9 cellular contexts compared by ENCODE assay signal in the genomic region with DNA sequence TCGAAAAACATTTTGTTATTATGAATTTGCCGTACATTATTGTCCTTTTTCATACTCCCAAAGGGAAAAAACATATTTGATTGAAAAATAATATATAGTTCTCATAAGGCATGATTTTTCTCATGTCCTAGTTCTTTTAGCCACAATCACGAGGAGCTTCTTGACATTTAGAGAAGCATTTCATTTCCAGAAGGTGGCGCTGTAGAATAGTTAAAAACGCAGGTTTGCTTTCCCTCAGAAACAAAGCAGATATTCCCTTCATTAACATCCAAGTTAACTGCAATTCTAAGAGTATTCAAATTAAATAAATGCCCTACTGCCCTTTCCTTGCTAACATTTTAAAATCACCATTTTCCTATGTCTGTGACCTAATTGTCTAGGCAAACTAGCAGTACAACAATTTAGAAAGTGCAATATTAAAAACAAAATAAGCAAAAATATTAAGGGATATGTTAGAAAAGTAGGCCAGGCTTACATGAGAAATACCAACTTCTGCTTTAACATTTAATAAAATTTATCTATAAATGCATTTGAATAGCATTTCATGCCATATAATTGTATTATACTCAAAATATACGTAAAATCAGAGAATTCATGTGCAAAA. TPM values are rescaled to one million over a fixed set of nuclear protein-coding genes. Genes with fewer than 3 reads are reported as not detected.
A peak's percentile ranks its signal among the peaks of the same experiment; 100 is the strongest.
DNase-seq lines count a peak whose midpoint lies in the region; ATAC-seq and TF ChIP-seq lines count a peak whose summit lies in the region.
"Had no signal": no experiment of that assay in that cellular context is flagged by ENCODE, and none has a peak within 500 bp of the region (broad histone marks: within the 10 kb centered on the region; RNA-seq: fewer than 3 reads in every experiment).

No MANE protein-coding gene starts in this region.

- H3K36me3 Mint-ChIP-seq in mesothelial cell of epicardium: no peaks in the 10 kb centered on the region
- no peaks in the 10 kb centered on the region for H3K36me3 Mint-ChIP-seq in activated naive CD8-positive, alpha-beta T cell treated with anti-CD3 and anti-CD28 coated beads, Interleukin-2, amount 50 U/mL, for 24 hours (ENCODE audit: low read depth)

- H3K4me3 ChIP-seq in choroid plexus epithelial cell (ENCODE audit: low read depth, low read length): no peak overlapping the region
- H3K4me3 ChIP-seq: SJSA1 had no signal

- no peaks in the 10 kb centered on the region for H3K9me3 Mint-ChIP-seq in mesothelial cell of epicardium
- no peaks in the 10 kb centered on the region for H3K9me3 Mint-ChIP-seq in activated naive CD8-positive, alpha-beta T cell treated with anti-CD3 and anti-CD28 coated beads, Interleukin-2, amount 50 U/mL, for 24 hours

- no peaks in the 10 kb centered on the region for H3K27me3 Mint-ChIP-seq in mesothelial cell of epicardium (ENCODE audit: low read depth)
- H3K27me3 Mint-ChIP-seq in activated naive CD8-positive, alpha-beta T cell treated with anti-CD3 and anti-CD28 coated beads, Interleukin-2, amount 50 U/mL, for 24 hours: no peaks in the 10 kb centered on the region

- H3K4me3 Mint-ChIP-seq in mesothelial cell of epicardium: no peak overlapping the region
- H3K4me3 Mint-ChIP-seq in activated naive CD8-positive, alpha-beta T cell treated with anti-CD3 and anti-CD28 coated beads, Interleukin-2, amount 50 U/mL, for 24 hours: no peak overlapping the region

- H3K27ac Mint-ChIP-seq in mesothelial cell of epicardium: no peak overlapping the region
- H3K27ac Mint-ChIP-seq in activated naive CD8-positive, alpha-beta T cell treated with anti-CD3 and anti-CD28 coated beads, Interleukin-2, amount 50 U/mL, for 24 hours: no peak overlapping the region

- peak; percentile 66 for TF ChIP-seq CTCF in choroid plexus epithelial cell (conservative IDR thresholded peaks at IDR 0.05; ENCODE audit: low read depth, low read length)
- TF ChIP-seq CTCF in mesothelial cell of epicardium (IDR thresholded peaks at IDR 0.05; ENCODE audit: unreplicated experiment): peak; percentile 78

- DNase-seq in DMS 273 treated with DMSO at 0.1 percent for 48 hours (lab: John Stamatoyannopoulos, UW): peak; percentile 63
- peak; percentile 61 for DNase-seq in HT-29 (ENCODE audit: low spot score)
- DNase-seq in NCI-H82 treated with DMSO at 0.1 percent for 48 hours (lab: John Stamatoyannopoulos, UW; ENCODE audit: unreplicated experiment): peak; percentile 55
- peak; percentile 87 for DNase-seq in choroid plexus epithelial cell (ENCODE audit: low read depth)
- no peak for DNase-seq in mesothelial cell of epicardium (ENCODE audit: low spot score in 2 of 2, unreplicated experiment in 2 of 2)
- DNase-seq in activated naive CD8-positive, alpha-beta T cell treated with anti-CD3 and anti-CD28 coated beads, Interleukin-2, amount 50 U/mL, for 24 hours: no peak
- DNase-seq in activated T-cell treated with anti-CD3 and anti-CD28 coated beads, Interleukin-2, amount 50 U/mL, for 1 hour: no peak
- no peak for DNase-seq in cerebellar nuclear complex (lab: John Stamatoyannopoulos, UW)

- H3K4me1 Mint-ChIP-seq in mesothelial cell of epicardium: peaks cover 21% of the 10 kb centered on the region
- no peaks in the 10 kb centered on the region for H3K4me1 Mint-ChIP-seq in activated naive CD8-positive, alpha-beta T cell treated with anti-CD3 and anti-CD28 coated beads, Interleukin-2, amount 50 U/mL, for 24 hours

- ATAC-seq in activated naive CD8-positive, alpha-beta T cell treated with anti-CD3 and anti-CD28 coated beads, Interleukin-2, amount 50 U/mL, for 24 hours: no peak

RNA-seq across cellular contexts. Expression of gene PIK3C2G, which starts 10.9 kb away (rescaled TPM):
- total RNA-seq in HT-29 (2014; rRNA removed; shearing (Covaris generic)): not detected in 2 replicates
- 2.6 to 4.1 TPM (median 2.7 TPM) in 3 replicates for total RNA-seq in mesothelial cell of epicardium
- total RNA-seq: SJSA1 had no signal

Comparison
In these comparisons a context has a peak if more than half of its experiments do, and no peak if none do; other contexts are left out.
1. DNase-seq: peak in DMS 273 treated with DMSO at 0.1 percent for 48 hours (single experiment), HT-29 (single experiment), NCI-H82 treated with DMSO at 0.1 percent for 48 hours (single experiment) and choroid plexus epithelial cell (single experiment); none in mesothelial cell of epicardium (0 of 2), activated naive CD8-positive, alpha-beta T cell treated with anti-CD3 and anti-CD28 coated beads, Interleukin-2, amount 50 U/mL, for 24 hours (single experiment), activated T-cell treated with anti-CD3 and anti-CD28 coated beads, Interleukin-2, amount 50 U/mL, for 1 hour (single experiment) and cerebellar nuclear complex (0 of 2).